11 cellular contexts compared by ENCODE assay signal in genomic region chr19:18541258-18541991, GRCh38. TPM values are rescaled to one million over a fixed set of nuclear protein-coding genes. Genes with fewer than 3 reads are reported as not detected.
DNase-seq lines count a peak whose midpoint lies in the region; TF ChIP-seq lines count a peak whose summit lies in the region.
"Had no signal": no experiment of that assay in that cellular context is flagged by ENCODE, and none has a peak within 500 bp of the region (broad histone marks: within the 10 kb centered on the region; RNA-seq: fewer than 3 reads in every experiment).

No MANE protein-coding gene starts in this region.

- H3K27me3 ChIP-seq in tibial artery, result no peaks in the 10 kb centered on the region
- no peaks in the 10 kb centered on the region for H3K27me3 ChIP-seq in SJCRH30
- H3K27me3 ChIP-seq: cardiac muscle cell, stomach had no signal

- TF ChIP-seq CTCF in foreskin fibroblast (IDR thresholded peaks at IDR 0.05; ENCODE audit: low read depth, low read length) (no peak), tibial artery (IDR thresholded peaks at IDR 0.05) (no peak)

- H3K9me3 ChIP-seq in tibial artery (no peaks in the 10 kb centered on the region), SJCRH30 (replicated peaks) (no peaks in the 10 kb centered on the region)
- H3K9me3 ChIP-seq: stomach had no signal

- peak overlapping the region; percentile 92 to 96 for H3K27ac ChIP-seq in tibial artery
- no peak overlapping the region for H3K27ac ChIP-seq in SJCRH30

- H3K4me3 ChIP-seq in foreskin fibroblast (ENCODE audit: low read depth in 1 of 2, low read length in 2 of 2) (peak overlapping the region; percentile 62 to 72), tibial artery (no peak overlapping the region), SJCRH30 (no peak overlapping the region)

- H3K36me3 ChIP-seq in tibial artery (peaks cover 36 to 54% (median 52%) of the 10 kb centered on the region in 3 donors), SJCRH30 (0 out of 2 replicates have a peak, but pooled peaks cover 2% of the 10 kb centered on the region)

- intact Hi-C loops in tibial artery (cut with DNase I; ENCODE audit: low total_unique reads), result no loop called here

- H3K4me1 ChIP-seq in tibial artery (peaks cover 0 to 27% (median 18%) of the 10 kb centered on the region in 4 donors), SJCRH30 (0 out of 2 replicates have a peak, but pooled peaks cover 5% of the 10 kb centered on the region)

- DNase-seq in activated naive CD4-positive, alpha-beta T cell treated with Interleukin-2 at 50 U/mL for 16 hours, result peak; percentile 32
- no peak for DNase-seq in activated naive CD4-positive, alpha-beta T cell (lab: John Stamatoyannopoulos, UW)
- peak; percentile 15 to 33 for DNase-seq in activated CD4-positive, alpha-beta T cell treated with anti-CD3 and anti-CD28 coated beads, Interleukin-2, amount 50 U/mL, for 48 hours
- DNase-seq in foreskin fibroblast (peak; percentile 53 to 67), tibial artery (no peak), NCI-H510A treated with DMSO at 0.1 percent for 48 hours (lab: John Stamatoyannopoulos, UW) (no peak), KG1 (lab: John Stamatoyannopoulos, UW) (no peak), SJCRH30 (no peak)
- DNase-seq: DMS 273 treated with DMSO at 0.1 percent for 48 hours, stomach had no signal

RNA-seq across cellular contexts. Expression of gene FKBP8, which starts 1.9 kb away (rescaled TPM):
- 86.8 and 88.3 TPM in 2 replicates for total RNA-seq in SJCRH30 (2014; rRNA removed; shearing (Covaris generic))

RNA-seq across cellular contexts. Expression of gene KXD1, which starts 16.2 kb away (rescaled TPM):
- total RNA-seq in SJCRH30 (2014; rRNA removed; shearing (Covaris generic)), result 71.0 and 75.8 TPM in 2 replicates

RNA-seq across cellular contexts. Expression of gene ELL, which starts 19.6 kb away (rescaled TPM):
- total RNA-seq in SJCRH30 (2014; rRNA removed; shearing (Covaris generic)), result 9.1 and 10.1 TPM in 2 replicates

RNA-seq across cellular contexts. Expression of gene UBA52, which starts 30.2 kb away (rescaled TPM):
- total RNA-seq in SJCRH30 (2014; rRNA removed; shearing (Covaris generic)), result 1,236 and 1,352 TPM in 2 replicates

RNA-seq across cellular contexts. Expression of gene REX1BD, which starts 47.2 kb away (rescaled TPM):
- total RNA-seq in SJCRH30 (2014; rRNA removed; shearing (Covaris generic)), result 24.8 TPM in 2 replicates

Comparison
In these comparisons a context has a peak if more than half of its experiments do, and no peak if none do; other contexts are left out.
1. DNase-seq: peak in activated naive CD4-positive, alpha-beta T cell treated with Interleukin-2 at 50 U/mL for 16 hours (single experiment), activated CD4-positive, alpha-beta T cell treated with anti-CD3 and anti-CD28 coated beads, Interleukin-2, amount 50 U/mL, for 48 hours (2 of 2) and foreskin fibroblast (2 of 2); none in activated naive CD4-positive, alpha-beta T cell (0 of 4), tibial artery (0 of 2), NCI-H510A treated with DMSO at 0.1 percent for 48 hours (single experiment), KG1 (single experiment) and SJCRH30 (0 of 2).
2. H3K4me3 ChIP-seq: peak in foreskin fibroblast (2 of 2); none in tibial artery (0 of 2) and SJCRH30 (single experiment).